7 cellular contexts compared by ENCODE assay signal in genomic region chr17:16521070-16521727, GRCh38.
A peak's percentile ranks its signal among the peaks of the same experiment; 100 is the strongest.
DNase-seq lines count a peak whose midpoint lies in the region; ATAC-seq and TF ChIP-seq lines count a peak whose summit lies in the region.

No MANE protein-coding gene starts in this region.

- TF ChIP-seq CTCF in GM12873 (IDR thresholded peaks at IDR 0.05; ENCODE audit: insufficient read depth, low read depth, low read length, missing control alignments) = peak; percentile 88

- ATAC-seq in HG03442 (IDR thresholded peaks at IDR 0.05; ENCODE audit: unreplicated experiment) = peak; percentile 59

- DNase-seq in NCI-H82 (lab: John Stamatoyannopoulos, UW) (peak; percentile 87), medulla oblongata (ENCODE audit: extremely low spot score) (peak; percentile 94)
- DNase-seq in activated CD4-positive, alpha-beta T cell treated with anti-CD3 and anti-CD28 coated beads, Interleukin-2, amount 50 U/mL, for 4 hours = peak; percentile 50
- DNase-seq in effector CD4-positive, alpha-beta T cell = peak; percentile 49
- peak; percentile 19 to 35 for DNase-seq in stimulated activated CD8-positive, alpha-beta memory T cell treated with anti-CD3 and anti-CD28 coated beads, Interleukin-15, amount 100 ng/mL, for 48 hours (ENCODE audit: low read depth in 2 of 2)

Comparison
In these comparisons a context has a peak if more than half of its experiments do, and no peak if none do; other contexts are left out.
1. Peak in every context shown above with its lines: DNase-seq and ATAC-seq.
2. DNase-seq: peak in every context shown above with its lines; median percentile 94 in medulla oblongata; 87 in NCI-H82; 50 in activated CD4-positive, alpha-beta T cell treated with anti-CD3 and anti-CD28 coated beads, Interleukin-2, amount 50 U/mL, for 4 hours; 49 in effector CD4-positive, alpha-beta T cell; 27 in stimulated activated CD8-positive, alpha-beta memory T cell treated with anti-CD3 and anti-CD28 coated beads, Interleukin-15, amount 100 ng/mL, for 48 hours.